Comparison of ENCODE assay signal across 1 cellular context in the genomic region with DNA sequence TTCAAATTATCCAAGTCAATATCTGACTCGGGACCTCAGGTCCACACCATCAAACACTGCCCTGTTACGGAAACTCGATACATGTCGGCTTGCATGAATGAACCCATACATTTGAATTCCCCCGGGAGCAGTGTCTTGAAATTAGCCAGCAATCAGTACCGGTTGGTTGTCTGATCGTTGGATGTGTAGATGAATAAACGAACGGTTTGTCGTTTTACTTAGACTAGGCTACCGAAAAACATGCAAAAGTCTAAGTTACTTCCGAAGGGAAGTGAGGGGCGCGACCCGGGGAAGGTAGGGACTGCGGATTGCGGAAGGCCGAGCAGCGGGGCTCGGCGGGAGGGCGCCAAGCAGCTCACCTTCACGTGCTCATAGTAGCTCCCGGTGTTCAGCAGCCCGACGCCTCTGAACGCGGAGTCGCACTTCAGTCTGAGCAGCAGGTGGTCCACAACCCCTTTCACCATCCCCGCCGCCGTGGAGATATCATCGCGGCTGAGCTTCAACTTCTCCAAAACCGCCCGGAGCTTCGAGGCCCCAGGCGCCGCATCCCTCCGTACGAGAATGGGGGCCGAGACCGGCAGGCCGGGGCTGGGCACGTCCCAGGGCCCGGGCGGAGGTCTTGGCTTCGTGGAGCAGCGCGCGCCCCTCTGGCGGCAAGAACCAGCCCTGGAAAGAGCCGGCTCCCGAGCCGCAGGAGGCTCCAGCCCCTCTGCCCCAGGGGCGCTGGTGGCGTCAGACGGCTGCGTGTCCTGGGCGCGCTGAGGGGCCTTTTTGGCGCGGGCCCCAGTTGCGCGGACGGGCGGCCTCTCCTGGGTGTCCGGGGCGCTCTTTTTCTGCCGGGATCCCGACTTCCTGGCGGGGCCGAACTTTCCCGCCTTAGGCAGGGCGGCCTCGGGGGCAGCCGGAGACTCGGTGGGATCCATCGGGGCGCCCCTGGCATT.
TF ChIP-seq lines count a peak whose summit lies in the region.

No MANE protein-coding gene starts in this region.

TF ChIP-seq in GM23338, 12 proteins besides CTCF, POLR2A, EP300 and RAD21 (continued from another document):
- TF ChIP-seq, protein P1, sequence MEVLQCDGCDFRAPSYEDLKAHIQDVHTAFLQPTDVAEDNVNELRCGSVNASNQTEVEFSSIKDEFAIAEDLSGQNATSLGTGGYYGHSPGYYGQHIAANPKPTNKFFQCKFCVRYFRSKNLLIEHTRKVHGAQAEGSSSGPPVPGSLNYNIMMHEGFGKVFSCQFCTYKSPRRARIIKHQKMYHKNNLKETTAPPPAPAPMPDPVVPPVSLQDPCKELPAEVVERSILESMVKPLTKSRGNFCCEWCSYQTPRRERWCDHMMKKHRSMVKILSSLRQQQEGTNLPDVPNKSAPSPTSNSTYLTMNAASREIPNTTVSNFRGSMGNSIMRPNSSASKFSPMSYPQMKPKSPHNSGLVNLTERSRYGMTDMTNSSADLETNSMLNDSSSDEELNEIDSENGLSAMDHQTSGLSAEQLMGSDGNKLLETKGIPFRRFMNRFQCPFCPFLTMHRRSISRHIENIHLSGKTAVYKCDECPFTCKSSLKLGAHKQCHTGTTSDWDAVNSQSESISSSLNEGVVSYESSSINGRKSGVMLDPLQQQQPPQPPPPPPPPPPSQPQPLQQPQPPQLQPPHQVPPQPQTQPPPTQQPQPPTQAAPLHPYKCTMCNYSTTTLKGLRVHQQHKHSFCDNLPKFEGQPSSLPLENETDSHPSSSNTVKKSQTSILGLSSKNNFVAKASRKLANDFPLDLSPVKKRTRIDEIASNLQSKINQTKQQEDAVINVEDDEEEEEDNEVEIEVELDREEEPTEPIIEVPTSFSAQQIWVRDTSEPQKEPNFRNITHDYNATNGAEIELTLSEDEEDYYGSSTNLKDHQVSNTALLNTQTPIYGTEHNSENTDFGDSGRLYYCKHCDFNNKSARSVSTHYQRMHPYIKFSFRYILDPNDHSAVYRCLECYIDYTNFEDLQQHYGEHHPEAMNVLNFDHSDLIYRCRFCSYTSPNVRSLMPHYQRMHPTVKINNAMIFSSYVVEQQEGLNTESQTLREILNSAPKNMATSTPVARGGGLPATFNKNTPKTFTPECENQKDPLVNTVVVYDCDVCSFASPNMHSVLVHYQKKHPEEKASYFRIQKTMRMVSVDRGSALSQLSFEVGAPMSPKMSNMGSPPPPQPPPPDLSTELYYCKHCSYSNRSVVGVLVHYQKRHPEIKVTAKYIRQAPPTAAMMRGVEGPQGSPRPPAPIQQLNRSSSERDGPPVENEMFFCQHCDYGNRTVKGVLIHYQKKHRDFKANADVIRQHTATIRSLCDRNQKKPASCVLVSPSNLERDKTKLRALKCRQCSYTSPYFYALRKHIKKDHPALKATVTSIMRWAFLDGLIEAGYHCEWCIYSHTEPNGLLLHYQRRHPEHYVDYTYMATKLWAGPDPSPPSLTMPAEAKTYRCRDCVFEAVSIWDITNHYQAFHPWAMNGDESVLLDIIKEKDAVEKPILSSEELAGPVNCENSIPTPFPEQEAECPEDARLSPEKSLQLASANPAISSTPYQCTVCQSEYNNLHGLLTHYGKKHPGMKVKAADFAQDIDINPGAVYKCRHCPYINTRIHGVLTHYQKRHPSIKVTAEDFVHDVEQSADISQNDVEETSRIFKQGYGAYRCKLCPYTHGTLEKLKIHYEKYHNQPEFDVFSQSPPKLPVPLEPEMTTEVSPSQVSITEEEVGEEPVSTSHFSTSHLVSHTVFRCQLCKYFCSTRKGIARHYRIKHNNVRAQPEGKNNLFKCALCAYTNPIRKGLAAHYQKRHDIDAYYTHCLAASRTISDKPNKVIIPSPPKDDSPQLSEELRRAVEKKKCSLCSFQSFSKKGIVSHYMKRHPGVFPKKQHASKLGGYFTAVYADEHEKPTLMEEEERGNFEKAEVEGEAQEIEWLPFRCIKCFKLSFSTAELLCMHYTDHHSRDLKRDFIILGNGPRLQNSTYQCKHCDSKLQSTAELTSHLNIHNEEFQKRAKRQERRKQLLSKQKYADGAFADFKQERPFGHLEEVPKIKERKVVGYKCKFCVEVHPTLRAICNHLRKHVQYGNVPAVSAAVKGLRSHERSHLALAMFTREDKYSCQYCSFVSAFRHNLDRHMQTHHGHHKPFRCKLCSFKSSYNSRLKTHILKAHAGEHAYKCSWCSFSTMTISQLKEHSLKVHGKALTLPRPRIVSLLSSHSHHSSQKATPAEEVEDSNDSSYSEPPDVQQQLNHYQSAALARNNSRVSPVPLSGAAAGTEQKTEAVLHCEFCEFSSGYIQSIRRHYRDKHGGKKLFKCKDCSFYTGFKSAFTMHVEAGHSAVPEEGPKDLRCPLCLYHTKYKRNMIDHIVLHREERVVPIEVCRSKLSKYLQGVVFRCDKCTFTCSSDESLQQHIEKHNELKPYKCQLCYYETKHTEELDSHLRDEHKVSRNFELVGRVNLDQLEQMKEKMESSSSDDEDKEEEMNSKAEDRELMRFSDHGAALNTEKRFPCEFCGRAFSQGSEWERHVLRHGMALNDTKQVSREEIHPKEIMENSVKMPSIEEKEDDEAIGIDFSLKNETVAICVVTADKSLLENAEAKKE (CRISPR knock-in tag; IDR thresholded peaks at IDR 0.05): no peak
- TF ChIP-seq ZNF331 (CRISPR knock-in tag; IDR thresholded peaks at IDR 0.05; ENCODE audit: low read depth) (no peak), POLR2AphosphoS5 (IDR thresholded peaks at IDR 0.05; ENCODE audit: low read depth) (no peak), NANOG (IDR thresholded peaks at IDR 0.05; ENCODE audit: borderline replicate concordance) (no peak), ZNF114 (CRISPR knock-in tag; IDR thresholded peaks at IDR 0.05) (no peak), CREB1 (CRISPR knock-in tag; IDR thresholded peaks at IDR 0.05; ENCODE audit: low read depth) (no peak)
- TF ChIP-seq, protein P2, sequence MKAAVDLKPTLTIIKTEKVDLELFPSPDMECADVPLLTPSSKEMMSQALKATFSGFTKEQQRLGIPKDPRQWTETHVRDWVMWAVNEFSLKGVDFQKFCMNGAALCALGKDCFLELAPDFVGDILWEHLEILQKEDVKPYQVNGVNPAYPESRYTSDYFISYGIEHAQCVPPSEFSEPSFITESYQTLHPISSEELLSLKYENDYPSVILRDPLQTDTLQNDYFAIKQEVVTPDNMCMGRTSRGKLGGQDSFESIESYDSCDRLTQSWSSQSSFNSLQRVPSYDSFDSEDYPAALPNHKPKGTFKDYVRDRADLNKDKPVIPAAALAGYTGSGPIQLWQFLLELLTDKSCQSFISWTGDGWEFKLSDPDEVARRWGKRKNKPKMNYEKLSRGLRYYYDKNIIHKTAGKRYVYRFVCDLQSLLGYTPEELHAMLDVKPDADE (IDR thresholded peaks at IDR 0.05): no peak
